Comparison of ENCODE assay signal across 24 cellular contexts in the genomic region with DNA sequence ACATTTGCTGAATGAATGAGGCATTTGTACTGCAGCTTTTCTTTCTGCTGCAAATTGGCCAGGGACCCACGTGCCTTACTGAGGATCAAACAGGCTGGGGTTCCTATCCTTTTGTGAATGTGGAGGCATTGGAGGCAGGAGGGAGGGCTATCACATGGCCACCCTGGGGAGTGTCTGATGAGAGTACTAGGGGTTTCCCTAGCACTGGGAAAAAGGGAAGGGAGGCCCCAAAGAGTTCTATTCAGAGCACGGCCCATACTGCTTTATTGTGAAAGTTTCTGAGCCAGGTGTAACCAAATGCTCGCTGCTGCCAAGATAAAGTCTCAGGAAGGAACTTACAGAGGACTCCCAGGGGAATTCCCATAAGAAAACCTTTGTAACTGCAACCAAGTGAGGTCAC.
DNase-seq lines count a peak whose midpoint lies in the region; ATAC-seq, FAIRE-seq and TF ChIP-seq lines count a peak whose summit lies in the region.
"Had no signal": no experiment of that assay in that cellular context is flagged by ENCODE, and none has a peak within 500 bp of the region (broad histone marks: within the 10 kb centered on the region; RNA-seq: fewer than 3 reads in every experiment).

No MANE protein-coding gene starts in this region.

- no peaks in the 10 kb centered on the region for H4K20me1 ChIP-seq in BLaER1 treated with 17β-estradiol and CSF1 and Interleukin-3, amounts not matched to agents 10 nM and 100 nM
- H4K20me1 ChIP-seq in GM23338 (replicated peaks; ENCODE audit: insufficient read depth) (no peaks in the 10 kb centered on the region), astrocyte (ENCODE audit: insufficient read depth, low read length) (no peaks in the 10 kb centered on the region)

- peak overlapping the region; percentile 18 to 78 (median 70) for H3K4me2 ChIP-seq in BLaER1 treated with 17β-estradiol and CSF1 and Interleukin-3, amounts not matched to agents 10 nM and 100 nM
- H3K4me2 ChIP-seq in GM23338: peak overlapping the region; percentile 57
- peak overlapping the region; percentile 7 for H3K4me2 ChIP-seq in astrocyte (ENCODE audit: low read length)
- H3K4me2 ChIP-seq: hepatocyte, KMS-11 had no signal

- no peak overlapping the region for H3K4me3 ChIP-seq in BLaER1 treated with 17β-estradiol and CSF1 and Interleukin-3, amounts not matched to agents 10 nM and 100 nM
- H3K4me3 ChIP-seq in GM23338 (no peak overlapping the region), astrocyte (ENCODE audit: insufficient read depth, low read depth, low read length) (no peak overlapping the region)
- no peak overlapping the region for H3K4me3 ChIP-seq in CD4-positive, alpha-beta memory T cell (ENCODE audit: low read length in 2 of 2)
- H3K4me3 ChIP-seq: hepatocyte, prostate gland, skin epidermis, upper lobe of left lung had no signal

- H2AFZ ChIP-seq in GM23338 (no peak overlapping the region), astrocyte (ENCODE audit: low read depth, low read length) (no peak overlapping the region)
- H2AFZ ChIP-seq: hepatocyte had no signal

- H3K9me3 Mint-ChIP-seq in GM23338 (peaks cover 12% of the 10 kb centered on the region), astrocyte (ENCODE audit: unreplicated experiment) (no peaks in the 10 kb centered on the region)
- H3K9me3 Mint-ChIP-seq in CD4-positive, alpha-beta memory T cell: peaks cover 0 to 13% (median 3%) of the 10 kb centered on the region in 8 donors
- H3K9me3 Mint-ChIP-seq: activated CD8-positive, alpha-beta T cell treated with anti-CD3 and anti-CD28 coated beads for 36 hours had no signal

- H3F3A ChIP-seq in GM23338 (replicated peaks; ENCODE audit: low read depth): no peaks in the 10 kb centered on the region

- peak overlapping the region; percentile 4; the same call in 1 of the 2 replicates for H3K27ac Mint-ChIP-seq in GM23338
- no peak overlapping the region for H3K27ac Mint-ChIP-seq in astrocyte (ENCODE audit: unreplicated experiment)
- no peak overlapping the region for H3K27ac Mint-ChIP-seq in CD4-positive, alpha-beta memory T cell
- H3K27ac Mint-ChIP-seq: activated CD8-positive, alpha-beta T cell treated with anti-CD3 and anti-CD28 coated beads for 36 hours had no signal

- peak overlapping the region in 7 of 11 experiments; percentile 13 to 74 (median 57); a peak in 10 of 22 replicates for H3K9ac ChIP-seq in BLaER1 treated with 17β-estradiol and CSF1 and Interleukin-3, amounts not matched to agents 10 nM and 100 nM
- H3K9ac ChIP-seq in astrocyte (ENCODE audit: low read length): no peak overlapping the region
- H3K9ac ChIP-seq: KMS-11 had no signal

- intact Hi-C loops in CD4-positive, alpha-beta memory T cell (cut with micrococcal nuclease): no loop called here

- no peaks in the 10 kb centered on the region for H3K36me3 ChIP-seq in BLaER1 treated with 17β-estradiol and CSF1 and Interleukin-3, amounts not matched to agents 10 nM and 100 nM
- H3K36me3 ChIP-seq in GM23338 (ENCODE audit: insufficient read depth): no peaks in the 10 kb centered on the region
- H3K36me3 ChIP-seq in astrocyte (ENCODE audit: insufficient read depth, low read length): no peaks in the 10 kb centered on the region
- H3K36me3 ChIP-seq in CD4-positive, alpha-beta memory T cell (ENCODE audit: insufficient read depth, low read length): no peaks in the 10 kb centered on the region
- H3K36me3 ChIP-seq: prostate gland, upper lobe of left lung had no signal

- no peak overlapping the region for H3K4me3 Mint-ChIP-seq in GM23338
- no peak overlapping the region for H3K4me3 Mint-ChIP-seq in astrocyte (ENCODE audit: unreplicated experiment)
- no peak overlapping the region for H3K4me3 Mint-ChIP-seq in CD4-positive, alpha-beta memory T cell
- H3K4me3 Mint-ChIP-seq: activated CD8-positive, alpha-beta T cell treated with anti-CD3 and anti-CD28 coated beads for 36 hours had no signal

- peaks cover 20% of the 10 kb centered on the region for H3K4me1 Mint-ChIP-seq in GM23338
- no peaks in the 10 kb centered on the region for H3K4me1 Mint-ChIP-seq in astrocyte (ENCODE audit: low read depth, unreplicated experiment)
- H3K4me1 Mint-ChIP-seq in CD4-positive, alpha-beta memory T cell: no peaks in the 10 kb centered on the region

- peaks cover 7 to 15% (median 10%) of the 10 kb centered on the region in 11 experiments for H3K9me3 ChIP-seq in BLaER1 treated with 17β-estradiol and CSF1 and Interleukin-3, amounts not matched to agents 10 nM and 100 nM (replicated peaks in 1 of 11)
- H3K9me3 ChIP-seq in astrocyte (ENCODE audit: insufficient read depth, low read depth, low read length): no peaks in the 10 kb centered on the region
- H3K9me3 ChIP-seq in CD4-positive, alpha-beta memory T cell (ENCODE audit: control insufficient read depth in 1 of 2, low read length in 2 of 2): no peaks in the 10 kb centered on the region
- H3K9me3 ChIP-seq: prostate gland, upper lobe of left lung had no signal

- peaks cover 28 to 63% (median 60%) of the 10 kb centered on the region in 10 experiments for H3K4me1 ChIP-seq in BLaER1 treated with 17β-estradiol and CSF1 and Interleukin-3, amounts not matched to agents 10 nM and 100 nM
- H3K4me1 ChIP-seq in GM23338 (ENCODE audit: insufficient read depth) (peaks cover 15% of the 10 kb centered on the region), astrocyte (ENCODE audit: insufficient read depth, low read length) (no peaks in the 10 kb centered on the region)
- H3K4me1 ChIP-seq in CD4-positive, alpha-beta memory T cell (ENCODE audit: insufficient read depth, low read length): no peaks in the 10 kb centered on the region
- H3K4me1 ChIP-seq: prostate gland had no signal

- ATAC-seq in GM23338: peak; percentile 96
- ATAC-seq: activated CD8-positive, alpha-beta T cell treated with anti-CD3 and anti-CD28 coated beads for 36 hours; PC-3 had no signal

- no peaks in the 10 kb centered on the region for H3K9me2 ChIP-seq in GM23338 (ENCODE audit: insufficient read depth)

- TF ChIP-seq CTCF in GM23338 (conservative IDR thresholded peaks at IDR 0.05; ENCODE audit: low read depth in 2 of 2) (no peak), astrocyte (IDR thresholded peaks at IDR 0.05; ENCODE audit: insufficient read depth, low read depth, low read length) (no peak), GM10266 (IDR thresholded peaks at IDR 0.05; ENCODE audit: control insufficient read depth, insufficient read depth, low read depth, missing control alignments) (no peak)

- DNase-seq in GM23338 (ENCODE audit: low spot score) (peak; percentile 52), astrocyte (ENCODE audit: low read depth) (peak; percentile 18), iPS-NIHi7 (ENCODE audit: extremely low spot score) (peak; percentile 55), NCI-H524 (lab: John Stamatoyannopoulos, UW) (no peak), GM10266 (ENCODE audit: extremely low spot score) (no peak), putamen (ENCODE audit: low spot score) (no peak)
- DNase-seq in CD4-positive, alpha-beta memory T cell: no peak
- DNase-seq: activated CD4-positive, CD25-positive, alpha-beta regulatory T cell treated with anti-CD3 and anti-CD28 coated beads, Interleukin-2, amount 50 U/mL, for 72 hours; activated CD8-positive, alpha-beta T cell treated with anti-CD3 and anti-CD28 coated beads for 36 hours; activated effector memory CD4-positive, alpha-beta T cell treated with anti-CD3 and anti-CD28 coated beads, Interleukin-2, amount 50 U/mL, for 16 hours; activated T-cell treated with anti-CD3 and anti-CD28 coated beads for 4 hours; DMS53; GDM1; NCI-H1694; NCI-H2227 treated with DMSO at 0.1 percent for 48 hours; PC-3; stimulated activated CD4-positive, alpha-beta T cell treated with anti-CD3 and anti-CD28 coated beads, Interleukin-1b, Interleukin-23, amount 100 ng/mL, for 48 hours; upper lobe of left lung had no signal

- H3K79me2 ChIP-seq in GM23338 (replicated peaks; ENCODE audit: insufficient read depth) (no peaks in the 10 kb centered on the region), astrocyte (ENCODE audit: insufficient read depth, low read length) (no peaks in the 10 kb centered on the region)
- H3K79me2 ChIP-seq: hepatocyte had no signal

- no peaks in the 10 kb centered on the region for H3K27me3 ChIP-seq in BLaER1 treated with 17β-estradiol and CSF1 and Interleukin-3, amounts not matched to agents 10 nM and 100 nM
- H3K27me3 ChIP-seq in GM23338 (ENCODE audit: insufficient read depth) (peaks cover 31% of the 10 kb centered on the region), astrocyte (ENCODE audit: insufficient read depth, low read length) (no peaks in the 10 kb centered on the region)
- no peaks in the 10 kb centered on the region for H3K27me3 ChIP-seq in CD4-positive, alpha-beta memory T cell (ENCODE audit: insufficient read depth, low read length)
- H3K27me3 ChIP-seq: hepatocyte, upper lobe of left lung had no signal

- CTCF ChIA-PET in CD4-positive, alpha-beta memory T cell (lab: Charles Lee; ENCODE audit: partially characterized antibody): no interaction called here

- H3K36me3 Mint-ChIP-seq in GM23338 (ENCODE audit: low read depth): peaks cover 2% of the 10 kb centered on the region; the same call in 1 of the 3 replicates
- no peaks in the 10 kb centered on the region for H3K36me3 Mint-ChIP-seq in astrocyte (ENCODE audit: low read depth, unreplicated experiment)
- H3K36me3 Mint-ChIP-seq in CD4-positive, alpha-beta memory T cell: no peaks in the 10 kb centered on the region

- POLR2A ChIA-PET in CD4-positive, alpha-beta memory T cell (lab: Charles Lee; ENCODE audit: partially characterized antibody): no interaction called here

- no peak for FAIRE-seq in astrocyte (lab: Jason Lieb, UNC)

- H3K27ac ChIP-seq in BLaER1 treated with 17β-estradiol and CSF1 and Interleukin-3, amounts not matched to agents 10 nM and 100 nM: peak overlapping the region in 7 of 11 experiments; percentile 69 to 94 (median 80); a peak in 15 of 22 replicates
- no peak overlapping the region for H3K27ac ChIP-seq in GM23338 (ENCODE audit: low read depth)
- no peak overlapping the region for H3K27ac ChIP-seq in astrocyte (ENCODE audit: low read depth, low read length)
- H3K27ac ChIP-seq in CD4-positive, alpha-beta memory T cell (ENCODE audit: low read depth, low read length): no peak overlapping the region
- H3K27ac ChIP-seq: epithelial cell of prostate, hepatocyte, KMS-11, prostate gland, upper lobe of left lung had no signal

- peaks cover 34% of the 10 kb centered on the region for H3K27me3 Mint-ChIP-seq in GM23338 (ENCODE audit: insufficient read depth, low read depth, poor library complexity)
- peaks cover 59% of the 10 kb centered on the region for H3K27me3 Mint-ChIP-seq in astrocyte (ENCODE audit: low read depth, unreplicated experiment)
- H3K27me3 Mint-ChIP-seq in CD4-positive, alpha-beta memory T cell: peaks cover 3 to 11% of the 10 kb centered on the region in 2 donors

TF ChIP-seq in GM23338, 12 proteins besides CTCF, POLR2A, EP300 and RAD21 (continues in another document):
- no peak for TF ChIP-seq ZNF331 (CRISPR knock-in tag; IDR thresholded peaks at IDR 0.05; ENCODE audit: low read depth)

Comparison
In these comparisons a context has a peak if more than half of its experiments do, and no peak if none do; other contexts are left out.
1. H3K27ac ChIP-seq: peak in BLaER1 treated with 17β-estradiol and CSF1 and Interleukin-3, amounts not matched to agents 10 nM and 100 nM (7 of 11); none in GM23338 (single experiment), astrocyte (single experiment) and CD4-positive, alpha-beta memory T cell (single experiment).
2. H3K4me2 ChIP-seq: peak in every context shown above with its lines; median percentile 70 in BLaER1 treated with 17β-estradiol and CSF1 and Interleukin-3, amounts not matched to agents 10 nM and 100 nM; 57 in GM23338; 7 in astrocyte.
3. DNase-seq: peak in GM23338 (single experiment), astrocyte (single experiment) and iPS-NIHi7 (single experiment); none in CD4-positive, alpha-beta memory T cell (0 of 5), NCI-H524 (0 of 2), GM10266 (single experiment) and putamen (single experiment).